In genomic region chr15:73983211-73983727, GRCh38 we compare ENCODE assay signal across 8 cellular contexts. TPM values are rescaled to one million over a fixed set of nuclear protein-coding genes. Genes with fewer than 3 reads are reported as not detected.
DNase-seq lines count a peak whose midpoint lies in the region; ATAC-seq, FAIRE-seq and TF ChIP-seq lines count a peak whose summit lies in the region.

No MANE protein-coding gene starts in this region.

- H3K27ac ChIP-seq in stomach, result peak overlapping the region; percentile 69 to 96 (median 88)

- no peak overlapping the region for H3K4me3 ChIP-seq in HFF-Myc (replicated peaks; ENCODE audit: low read depth, low read length)
- peak overlapping the region in 1 of 4 donors; percentile 3 for H3K4me3 ChIP-seq in stomach

- no peak for TF ChIP-seq CTCF in HFF-Myc (IDR thresholded peaks at IDR 0.05; ENCODE audit: low read depth, low read length, missing control alignments)
- TF ChIP-seq CTCF in stomach (IDR thresholded peaks at IDR 0.05), result no peak
- no peak for TF ChIP-seq CTCF in D721Med (IDR thresholded peaks at IDR 0.05; ENCODE audit: insufficient read depth, missing control alignments)

- no peaks in the 10 kb centered on the region for H3K27me3 Mint-ChIP-seq in activated naive CD8-positive, alpha-beta T cell treated with anti-CD3 and anti-CD28 coated beads for 36 hours

- TF ChIP-seq EP300 in stomach (IDR thresholded peaks at IDR 0.05), result no peak

- ATAC-seq in left cardiac atrium, result peak; percentile 60 to 81
- no peak for ATAC-seq in GM21737 (IDR thresholded peaks at IDR 0.05; ENCODE audit: unreplicated experiment)

- intact Hi-C loops in left cardiac atrium (cut with DNase I), result no loop called here
- intact Hi-C loops in stomach (cut with DNase I; ENCODE audit: low total_unique reads), result no loop called here

- H3K9me3 ChIP-seq in stomach, result no peaks in the 10 kb centered on the region

- DNase-seq in HFF-Myc (ENCODE audit: extremely low read depth, low read depth), result peak; percentile 29
- DNase-seq in activated naive CD8-positive, alpha-beta T cell treated with anti-CD3 and anti-CD28 coated beads for 36 hours, result no peak
- peak; percentile 83 for DNase-seq in left cardiac atrium
- no peak for DNase-seq in stomach
- no peak for DNase-seq in D721Med (ENCODE audit: insufficient read length, low spot score)
- DNase-seq in GM19240 (ENCODE audit: insufficient read length, low spot score), result no peak
- no peak for DNase-seq in cortex of kidney (lab: John Stamatoyannopoulos, UW)

- H3K27ac Mint-ChIP-seq in activated naive CD8-positive, alpha-beta T cell treated with anti-CD3 and anti-CD28 coated beads for 36 hours, result peak overlapping the region; percentile 88

- no peaks in the 10 kb centered on the region for H3K9me3 Mint-ChIP-seq in activated naive CD8-positive, alpha-beta T cell treated with anti-CD3 and anti-CD28 coated beads for 36 hours

- FAIRE-seq in D721Med (lab: Jason Lieb, UNC), result no peak

- WGBS in stomach, 5 donors, result 29 to 44% (median 43%) methylated on average over 2 to 10 of the region's 10 CpGs

- H3K4me1 Mint-ChIP-seq in activated naive CD8-positive, alpha-beta T cell treated with anti-CD3 and anti-CD28 coated beads for 36 hours, result peaks cover 31% of the 10 kb centered on the region

- peaks cover 0 to 32% (median 12%) of the 10 kb centered on the region in 4 donors for H3K36me3 ChIP-seq in stomach

- no peak overlapping the region for H3K4me3 Mint-ChIP-seq in activated naive CD8-positive, alpha-beta T cell treated with anti-CD3 and anti-CD28 coated beads for 36 hours

- H3K36me3 Mint-ChIP-seq in activated naive CD8-positive, alpha-beta T cell treated with anti-CD3 and anti-CD28 coated beads for 36 hours, result peaks cover 2% of the 10 kb centered on the region

- H3K27me3 ChIP-seq in stomach, result no peaks in the 10 kb centered on the region

- TF ChIP-seq POLR2A in stomach (IDR thresholded peaks at IDR 0.05), result no peak

- peaks cover 46 to 75% (median 52%) of the 10 kb centered on the region in 4 donors for H3K4me1 ChIP-seq in stomach

RNA-seq across cellular contexts. Expression of gene STOML1, which starts 8.8 kb away (rescaled TPM):
- 10 to 100 TPM in 1 of 2 experiments, 1 to 10 TPM in 1; 8.3 to 10.6 TPM for total RNA-seq in activated naive CD8-positive, alpha-beta T cell treated with anti-CD3 and anti-CD28 coated beads for 36 hours
- total RNA-seq in left cardiac atrium (10 to 100 TPM; 20.3 to 21.1 TPM), stomach (10 to 100 TPM in 2 of 5 donors, 1 to 10 TPM in 3; 5.3 to 26.4 (median 9.8) TPM)
- 10 to 100 TPM in 1 of 3 donors, 1 to 10 TPM in 2; 8.0 to 13.3 (median 9.6) TPM for polyA plus RNA-seq in stomach

RNA-seq across cellular contexts. Expression of gene PML, which starts 11.2 kb away (rescaled TPM):
- 10 to 100 TPM; 53.4 to 54.3 TPM for total RNA-seq in activated naive CD8-positive, alpha-beta T cell treated with anti-CD3 and anti-CD28 coated beads for 36 hours
- total RNA-seq in left cardiac atrium (10 to 100 TPM; 23.4 to 38.7 TPM), stomach (100 to 1,000 TPM in 2 of 5 donors, 10 to 100 TPM in 3; 27.7 to 170 (median 65.9) TPM)
- polyA plus RNA-seq in stomach, result 10 to 100 TPM; 16.0 to 25.8 (median 21.9) TPM

RNA-seq across cellular contexts. Expression of gene LOXL1, which starts 57.0 kb away (rescaled TPM):
- total RNA-seq in activated naive CD8-positive, alpha-beta T cell treated with anti-CD3 and anti-CD28 coated beads for 36 hours, result 1 to 10 TPM; 2.1 to 2.4 TPM
- total RNA-seq in left cardiac atrium (10 to 100 TPM; 12.0 to 31.5 TPM), stomach (10 to 100 TPM in 4 of 5 donors, 1 to 10 TPM in 1; 6.2 to 48.4 (median 36.8) TPM)
- polyA plus RNA-seq in stomach, result 10 to 100 TPM in 2 of 3 donors, 1 to 10 TPM in 1; 5.2 to 25.8 (median 12.5) TPM

Comparison
In these comparisons a context has a peak if more than half of its experiments do, and no peak if none do; other contexts are left out.
1. DNase-seq: peak in HFF-Myc (single experiment) and left cardiac atrium (single experiment); none in activated naive CD8-positive, alpha-beta T cell treated with anti-CD3 and anti-CD28 coated beads for 36 hours (single experiment), stomach (single experiment), D721Med (single experiment), GM19240 (single experiment) and cortex of kidney (single experiment).